12 cellular contexts compared by ENCODE assay signal in genomic region chr11:65136515-65137096, GRCh38. TPM values are rescaled to one million over a fixed set of nuclear protein-coding genes. Genes with fewer than 3 reads are reported as not detected.
A peak's percentile ranks its signal among the peaks of the same experiment; 100 is the strongest.
DNase-seq lines count a peak whose midpoint lies in the region; ATAC-seq, FAIRE-seq and TF ChIP-seq lines count a peak whose summit lies in the region.
"Had no signal": no experiment of that assay in that cellular context is flagged by ENCODE, and none has a peak within 500 bp of the region (broad histone marks: within the 10 kb centered on the region; RNA-seq: fewer than 3 reads in every experiment).

No MANE protein-coding gene starts in this region.

- no peaks in the 10 kb centered on the region for H3K9me3 ChIP-seq in CD4-positive, alpha-beta T cell (ENCODE audit: control insufficient read depth, low read length)
- no peaks in the 10 kb centered on the region for H3K9me3 ChIP-seq in Karpas-422 (ENCODE audit: low read length)
- no peaks in the 10 kb centered on the region for H3K9me3 ChIP-seq in K562 (replicated peaks; ENCODE audit: control insufficient read depth, insufficient read depth, low read depth, low read length)
- H3K9me3 ChIP-seq: breast epithelium had no signal

- H3K9ac ChIP-seq in Karpas-422 (ENCODE audit: low read length) (peak overlapping the region; percentile 99; the same call in 1 of the 2 replicates), K562 (ENCODE audit: insufficient read depth in 1 of 2, low read depth in 2 of 2, low read length in 2 of 2) (peak overlapping the region in 1 of 2 experiments; percentile 24; a peak in 1 of 4 replicates)

- H3K27ac ChIP-seq in CD4-positive, alpha-beta T cell (ENCODE audit: low read depth, low read length): no peak overlapping the region
- peak overlapping the region; percentile 16; the same call in 1 of the 2 replicates for H3K27ac ChIP-seq in Karpas-422 (ENCODE audit: low read length)
- no peak overlapping the region for H3K27ac ChIP-seq in K562 (ENCODE audit: extremely low read depth, low read depth, low read length)

- no peak overlapping the region for H2AFZ ChIP-seq in Karpas-422 (ENCODE audit: low read length)
- no peak overlapping the region for H2AFZ ChIP-seq in K562 (ENCODE audit: low read depth, low read length)

- peaks cover 5% of the 10 kb centered on the region for H3K36me3 ChIP-seq in Karpas-422 (ENCODE audit: insufficient read depth, low read length)
- H3K36me3 ChIP-seq in K562 (ENCODE audit: control insufficient read depth, insufficient read depth, low read length): peaks cover 15% of the 10 kb centered on the region

- DNase-seq in CD4-positive, alpha-beta T cell: no peak
- DNase-seq in Karpas-422 (peak; percentile 50), K562 (ENCODE audit: extremely low read depth in 1 of 4, low spot score in 3 of 4) (no peak), NCI-H82 (lab: John Stamatoyannopoulos, UW) (no peak), NCI-H146 (lab: John Stamatoyannopoulos, UW) (no peak), GDM1 (lab: John Stamatoyannopoulos, UW) (no peak)
- DNase-seq: Kasumi-1; NK-92 treated with Interleukin-12 subunit alpha and Interleukin-12 subunit beta, amount 100 ng/mL, for 24 hours; SHP77 had no signal

- peaks cover 4% of the 10 kb centered on the region for H3K9me1 ChIP-seq in K562 (ENCODE audit: control insufficient read depth, insufficient read depth, low read length)

- H3K4me2 ChIP-seq in Karpas-422 (ENCODE audit: low read depth, low read length, poor library complexity, severe bottlenecking) (peak overlapping the region; percentile 98), K562 (ENCODE audit: insufficient read depth, low read length) (no peak overlapping the region)

- peak overlapping the region; percentile 91; the same call in 1 of the 2 replicates for H3K4me3 ChIP-seq in Karpas-422 (ENCODE audit: low read length)
- no peak overlapping the region for H3K4me3 ChIP-seq in K562
- H3K4me3 ChIP-seq: breast epithelium had no signal

- in situ Hi-C loops in K562 (cut with MboI): no loop called here

- H3K9me2 ChIP-seq in Karpas-422 (replicated peaks; ENCODE audit: insufficient read depth, low read length): no peaks in the 10 kb centered on the region

- no peaks in the 10 kb centered on the region for H3K27me3 Mint-ChIP-seq in CD4-positive, alpha-beta T cell
- H3K27me3 Mint-ChIP-seq in nephron (ENCODE audit: low read depth): peaks cover 9% of the 10 kb centered on the region

- H3K27ac Mint-ChIP-seq in CD4-positive, alpha-beta T cell: peak overlapping the region; percentile 100
- H3K27ac Mint-ChIP-seq in nephron: peak overlapping the region; percentile 92 to 100 (median 100)

- no TSS peak for BruUV-seq in K562 (replicated peaks; lab: Mats Ljungman, UMichigan)

- TF ChIP-seq RAD21 in K562 (CRISPR knock-in tag; conservative IDR thresholded peaks at IDR 0.05 in 1 of 2, IDR thresholded peaks at IDR 0.05 in 1 of 2): no peak

- no peaks in the 10 kb centered on the region for H3K27me3 ChIP-seq in CD4-positive, alpha-beta T cell (ENCODE audit: control insufficient read depth, insufficient read depth, low read length)
- no peaks in the 10 kb centered on the region for H3K27me3 ChIP-seq in Karpas-422 (ENCODE audit: low read length)
- no peaks in the 10 kb centered on the region; a peak in 1 of 5 replicates for H3K27me3 ChIP-seq in K562 (ENCODE audit: control insufficient read depth in 2 of 2, insufficient read depth in 2 of 2, low read length in 2 of 2)
- H3K27me3 ChIP-seq: breast epithelium had no signal

- POLR2A ChIA-PET in CD4-positive, alpha-beta T cell (lab: Charles Lee): interaction anchor here (0.7 to 4.4 kb wide), 10 partner anchors 8 to 362 kb away, joined by 3 to 136 read pairs (median 6); partner anchors contain the start of genes EHD1, FAU, MALAT1 and MRPL49
- POLR2A ChIA-PET in K562 (lab: Yijun Ruan, JAX): interaction anchor here (0.6 to 8.4 kb wide), 9 partner anchors 10 to 477 kb away, joined by 3 to 182 read pairs (median 9); partner anchors contain the start of genes CAPN1, FAU, MRPL49 and SPDYC

- no peak for TF ChIP-seq EP300 in K562 (IDR thresholded peaks at IDR 0.05; ENCODE audit: low read length)

- intact Hi-C loops in CD4-positive, alpha-beta T cell (cut with DNase I, micrococcal nuclease): loop anchor here in 1 of 2 experiments (5.0 kb wide), 1 partner anchor 46 kb away; the partner anchor contains the start of gene CAPN1
- intact Hi-C loops in K562 (cut with micrococcal nuclease): no loop called here

- no peak for ATAC-seq in CD4-positive, alpha-beta T cell (ENCODE audit: poor library complexity)
- no peak for ATAC-seq in K562
- no peak for ATAC-seq in GM19395 (IDR thresholded peaks at IDR 0.05; ENCODE audit: unreplicated experiment)

- peaks cover 36% of the 10 kb centered on the region for H3K36me3 Mint-ChIP-seq in CD4-positive, alpha-beta T cell (ENCODE audit: low read depth)
- H3K36me3 Mint-ChIP-seq in nephron (ENCODE audit: low read depth): peaks cover 5% of the 10 kb centered on the region

- H3K4me1 Mint-ChIP-seq in CD4-positive, alpha-beta T cell (ENCODE audit: low read depth): peaks cover 41% of the 10 kb centered on the region
- H3K4me1 Mint-ChIP-seq in nephron: peaks cover 30% of the 10 kb centered on the region

- WGBS in K562 (ENCODE audit: insufficient coverage, low coverage, missing lambda C conversion rate): 84% methylated on average over 15 of the region's 15 CpGs

- peak overlapping the region; percentile 80 for H3K4me3 Mint-ChIP-seq in CD4-positive, alpha-beta T cell
- H3K4me3 Mint-ChIP-seq in nephron: peak overlapping the region; percentile 80 to 99 (median 85)

- CTCF ChIA-PET in CD4-positive, alpha-beta T cell (lab: Charles Lee): interaction anchor here (0.6 to 2.3 kb wide), 4 partner anchors 15 to 26 kb away, joined by 3 to 11 read pairs (median 4); partner anchors contain the start of genes FAU, MRPL49 and ZNHIT2
- CTCF ChIA-PET in K562 (lab: Yijun Ruan, JAX; ENCODE audit: low intra/inter-chr PET ratio): no interaction called here

- H3K4me1 ChIP-seq in Karpas-422 (ENCODE audit: low read length): peaks cover 44% of the 10 kb centered on the region
- H3K4me1 ChIP-seq in K562 (replicated peaks in 1 of 2; ENCODE audit: control insufficient read depth in 2 of 2, insufficient read depth in 2 of 2, low read length in 2 of 2): peaks cover 21 to 43% of the 10 kb centered on the region in 2 experiments; a peak in 4 of 5 replicates

- peak; percentile 29 for FAIRE-seq in K562 (lab: Jason Lieb, UNC)

- no peaks in the 10 kb centered on the region for H3K9me3 Mint-ChIP-seq in CD4-positive, alpha-beta T cell
- no peaks in the 10 kb centered on the region for H3K9me3 Mint-ChIP-seq in nephron

- no peak for TF ChIP-seq CTCF in CD4-positive, alpha-beta T cell (IDR thresholded peaks at IDR 0.05)
- TF ChIP-seq CTCF in K562 (IDR thresholded peaks at IDR 0.05 in 2 of 3, conservative IDR thresholded peaks at IDR 0.05 in 1 of 3; ENCODE audit: insufficient read depth in 2 of 3, low read depth in 1 of 3, low read length in 3 of 3) (no peak), nephron (IDR thresholded peaks at IDR 0.05; ENCODE audit: unreplicated experiment in 3 of 3) (no peak)

- H3K79me2 ChIP-seq in Karpas-422 (ENCODE audit: low read length) (peaks cover 20% of the 10 kb centered on the region), K562 (ENCODE audit: control insufficient read depth, insufficient read depth, low read length) (peaks cover 34% of the 10 kb centered on the region)

- no peak for TF ChIP-seq POLR2A in K562 (conservative IDR thresholded peaks at IDR 0.05)

- peaks cover 10% of the 10 kb centered on the region; the same call in 1 of the 2 replicates for H4K20me1 ChIP-seq in Karpas-422 (ENCODE audit: insufficient read depth, low read depth, low read length)
- peaks cover 7% of the 10 kb centered on the region; the same call in 1 of the 2 replicates for H4K20me1 ChIP-seq in K562 (replicated peaks; ENCODE audit: control insufficient read depth, insufficient read depth, low read length)

RNA-seq across cellular contexts. Expression of gene SYVN1, which starts 2.3 kb away (rescaled TPM):
- 10 to 100 TPM; 89.1 to 96.8 TPM for total RNA-seq in CD4-positive, alpha-beta T cell
- total RNA-seq in Karpas-422 (2014; rRNA removed; shearing (Covaris generic); ENCODE audit: low replicate concordance): 73.6 and 118 TPM in 2 replicates
- total RNA-seq in K562 (2011; cell fraction: chromatin; rRNA removed; ENCODE audit: low replicate concordance): 160 and 411 TPM in 2 replicates
- 212 and 239 TPM in 2 replicates for total RNA-seq in K562 (2011; cell fraction: nucleolus; rRNA removed)
- total RNA-seq in K562 (2011; cell fraction: nucleoplasm; rRNA removed): 199 and 204 TPM in 2 replicates
- 9.9 and 10.7 TPM in 2 replicates for total RNA-seq in K562 (2014; rRNA removed)
- 7.3 and 9.8 TPM in 2 replicates for total RNA-seq in K562 (2014; rRNA removed; fragmentation: Illumina TruSeq; extraction: Trizol)
- 8.0 and 8.7 TPM in 2 replicates for total RNA-seq in K562 (2015; rRNA removed; fragmentation: Illumina TruSeq; extraction: Trizol)
- total RNA-seq in K562 (2021): 42.7 and 47.4 TPM in 2 replicates
- 13.1 and 36.5 TPM in 2 replicates for polyA plus RNA-seq in K562 (2011; rRNA removed)
- polyA plus RNA-seq in K562 (2011; cell fraction: cytosol; rRNA removed): 20.0 and 43.0 TPM in 2 replicates
- polyA plus RNA-seq in K562 (2011; cell fraction: nucleus; rRNA removed): 131 and 155 TPM in 2 replicates
- polyA plus RNA-seq in K562 (2012): 34.0 and 57.6 TPM in 2 replicates
- polyA plus RNA-seq in K562 (2014; fragmentation: Illumina TruSeq; extraction: Trizol): 38.5 and 40.1 TPM in 2 replicates
- polyA plus RNA-seq in K562 (2014; fragmentation: Nextera tagmentation; extraction: Ambion mirVana): under 1 TPM; 0.41 to 0.63 TPM
- polyA plus RNA-seq in K562 (2014; rRNA removed): 19.1 and 19.3 TPM in 2 replicates
- polyA minus RNA-seq in K562 (2011; rRNA and poly(A)+ RNA removed): 62.5 and 65.5 TPM in 2 replicates
- polyA minus RNA-seq in K562 (2011; cell fraction: cytosol; rRNA and poly(A)+ RNA removed): 37.2 and 49.5 TPM in 2 replicates
- 49.5 and 75.9 TPM in 2 replicates for polyA minus RNA-seq in K562 (2011; cell fraction: nucleus; rRNA and poly(A)+ RNA removed)

RNA-seq across cellular contexts. Expression of gene MRPL49, which starts 14.5 kb away (rescaled TPM):
- total RNA-seq in CD4-positive, alpha-beta T cell: 10 to 100 TPM; 53.0 to 53.3 TPM
- total RNA-seq in Karpas-422 (2014; rRNA removed; shearing (Covaris generic); ENCODE audit: low replicate concordance): 44.5 and 65.8 TPM in 2 replicates
- 22.2 and 52.3 TPM in 2 replicates for total RNA-seq in K562 (2011; cell fraction: chromatin; rRNA removed; ENCODE audit: low replicate concordance)
- 45.3 and 47.5 TPM in 2 replicates for total RNA-seq in K562 (2011; cell fraction: nucleolus; rRNA removed)
- 43.8 and 56.6 TPM in 2 replicates for total RNA-seq in K562 (2011; cell fraction: nucleoplasm; rRNA removed)
- total RNA-seq in K562 (2014; rRNA removed) (129 and 180 TPM in 2 replicates), K562 (2014; rRNA removed; fragmentation: Illumina TruSeq; extraction: Trizol) (65.5 and 74.3 TPM in 2 replicates), K562 (2015; rRNA removed; fragmentation: Illumina TruSeq; extraction: Trizol) (78.2 and 83.1 TPM in 2 replicates), K562 (2021) (86.8 and 88.5 TPM in 2 replicates)
- polyA plus RNA-seq in K562 (2011; rRNA removed) (96.1 and 97.2 TPM in 2 replicates), K562 (2014; fragmentation: Illumina TruSeq; extraction: Trizol) (123 and 127 TPM in 2 replicates), K562 (2014; fragmentation: Nextera tagmentation; extraction: Ambion mirVana) (100 to 1,000 TPM in 1 of 2 experiments, 10 to 100 TPM in 1; 76.2 to 132 TPM), K562 (2014; rRNA removed) (91.2 and 112 TPM in 2 replicates)
- 145 and 172 TPM in 2 replicates for polyA plus RNA-seq in K562 (2011; cell fraction: cytosol; rRNA removed)
- 33.4 and 33.6 TPM in 2 replicates for polyA plus RNA-seq in K562 (2011; cell fraction: nucleus; rRNA removed)
- polyA plus RNA-seq in K562 (2012): 67.5 and 83.2 TPM in 2 replicates
- polyA minus RNA-seq in K562 (2011; rRNA and poly(A)+ RNA removed): 44.7 and 62.6 TPM in 2 replicates
- polyA minus RNA-seq in K562 (2011; cell fraction: cytosol; rRNA and poly(A)+ RNA removed): 33.6 and 45.3 TPM in 2 replicates
- polyA minus RNA-seq in K562 (2011; cell fraction: nucleus; rRNA and poly(A)+ RNA removed): 14.1 and 19.7 TPM in 2 replicates

RNA-seq across cellular contexts. Expression of gene FAU, which starts 14.7 kb away (rescaled TPM):
- 1,000 to 10,000 TPM; 1,937 to 1,976 TPM for total RNA-seq in CD4-positive, alpha-beta T cell
- 662 and 1,340 TPM in 2 replicates for total RNA-seq in Karpas-422 (2014; rRNA removed; shearing (Covaris generic); ENCODE audit: low replicate concordance)
- total RNA-seq in K562 (2011; cell fraction: chromatin; rRNA removed; ENCODE audit: low replicate concordance): 85.1 and 161 TPM in 2 replicates
- total RNA-seq in K562 (2011; cell fraction: nucleolus; rRNA removed): 307 and 365 TPM in 2 replicates
- 257 and 358 TPM in 2 replicates for total RNA-seq in K562 (2011; cell fraction: nucleoplasm; rRNA removed)
- 1,447 and 1,737 TPM in 2 replicates for total RNA-seq in K562 (2014; rRNA removed)
- 702 and 715 TPM in 2 replicates for total RNA-seq in K562 (2014; rRNA removed; fragmentation: Illumina TruSeq; extraction: Trizol)
- total RNA-seq in K562 (2015; rRNA removed; fragmentation: Illumina TruSeq; extraction: Trizol): 990 and 995 TPM in 2 replicates
- total RNA-seq in K562 (2021): 1,380 and 1,521 TPM in 2 replicates
- 562 and 568 TPM in 2 replicates for polyA plus RNA-seq in K562 (2011; rRNA removed)
- 741 and 1,178 TPM in 2 replicates for polyA plus RNA-seq in K562 (2011; cell fraction: cytosol; rRNA removed)
- polyA plus RNA-seq in K562 (2011; cell fraction: nucleus; rRNA removed): 380 and 503 TPM in 2 replicates
- polyA plus RNA-seq in K562 (2012): 1,837 and 2,123 TPM in 2 replicates
- polyA plus RNA-seq in K562 (2014; fragmentation: Illumina TruSeq; extraction: Trizol): 942 and 1,036 TPM in 2 replicates
- 100 to 1,000 TPM; 433 to 575 TPM for polyA plus RNA-seq in K562 (2014; fragmentation: Nextera tagmentation; extraction: Ambion mirVana)
- polyA plus RNA-seq in K562 (2014; rRNA removed): 1,498 and 1,827 TPM in 2 replicates
- 236 and 263 TPM in 2 replicates for polyA minus RNA-seq in K562 (2011; rRNA and poly(A)+ RNA removed)
- 352 and 386 TPM in 2 replicates for polyA minus RNA-seq in K562 (2011; cell fraction: cytosol; rRNA and poly(A)+ RNA removed)
- polyA minus RNA-seq in K562 (2011; cell fraction: nucleus; rRNA and poly(A)+ RNA removed): 98.0 and 181 TPM in 2 replicates

RNA-seq across cellular contexts. Expression of gene ZNHIT2, which starts 19.1 kb away (rescaled TPM):
- total RNA-seq in CD4-positive, alpha-beta T cell: 1 to 10 TPM; 9.0 to 9.5 TPM
- total RNA-seq in Karpas-422 (2014; rRNA removed; shearing (Covaris generic); ENCODE audit: low replicate concordance): 11.3 and 18.0 TPM in 2 replicates
- total RNA-seq in K562 (2011; cell fraction: chromatin; rRNA removed; ENCODE audit: low replicate concordance): 0.99 and 8.1 TPM in 2 replicates
- 15.7 and 18.9 TPM in 2 replicates for total RNA-seq in K562 (2011; cell fraction: nucleolus; rRNA removed)
- 4.7 and 5.3 TPM in 2 replicates for total RNA-seq in K562 (2011; cell fraction: nucleoplasm; rRNA removed)
- total RNA-seq in K562 (2014; rRNA removed): 39.0 and 49.0 TPM in 2 replicates
- total RNA-seq in K562 (2014; rRNA removed; fragmentation: Illumina TruSeq; extraction: Trizol): 0.35 and 0.76 TPM in 2 replicates
- total RNA-seq in K562 (2015; rRNA removed; fragmentation: Illumina TruSeq; extraction: Trizol): 7.0 and 8.6 TPM in 2 replicates
- total RNA-seq in K562 (2021): 27.2 and 29.6 TPM in 2 replicates
- 2.5 and 3.7 TPM in 2 replicates for polyA plus RNA-seq in K562 (2011; rRNA removed)
- 5.0 and 29.5 TPM in 2 replicates for polyA plus RNA-seq in K562 (2011; cell fraction: cytosol; rRNA removed)
- polyA plus RNA-seq in K562 (2011; cell fraction: nucleus; rRNA removed): 4.7 and 9.8 TPM in 2 replicates
- 14.0 and 16.6 TPM in 2 replicates for polyA plus RNA-seq in K562 (2012)
- polyA plus RNA-seq in K562 (2014; fragmentation: Illumina TruSeq; extraction: Trizol): 0.59 and 2.9 TPM in 2 replicates
- polyA plus RNA-seq in K562 (2014; fragmentation: Nextera tagmentation; extraction: Ambion mirVana): under 1 TPM; 0.08 to 0.20 TPM
- polyA plus RNA-seq in K562 (2014; rRNA removed): 23.4 and 24.3 TPM in 2 replicates
- polyA minus RNA-seq in K562 (2011; rRNA and poly(A)+ RNA removed): 0.84 and 1.1 TPM in 2 replicates
- polyA minus RNA-seq in K562 (2011; cell fraction: cytosol; rRNA and poly(A)+ RNA removed): 9.6 and 11.8 TPM in 2 replicates
- 15.5 and 18.7 TPM in 2 replicates for polyA minus RNA-seq in K562 (2011; cell fraction: nucleus; rRNA and poly(A)+ RNA removed)

RNA-seq across cellular contexts. Expression of gene TM7SF2, which starts 24.9 kb away (rescaled TPM):
- 10 to 100 TPM; 20.0 to 20.4 TPM for total RNA-seq in CD4-positive, alpha-beta T cell
- total RNA-seq in Karpas-422 (2014; rRNA removed; shearing (Covaris generic); ENCODE audit: low replicate concordance): 160 and 161 TPM in 2 replicates
- 31.4 and 105 TPM in 2 replicates for total RNA-seq in K562 (2011; cell fraction: chromatin; rRNA removed; ENCODE audit: low replicate concordance)
- 91.9 and 106 TPM in 2 replicates for total RNA-seq in K562 (2011; cell fraction: nucleolus; rRNA removed)
- 59.6 and 61.8 TPM in 2 replicates for total RNA-seq in K562 (2011; cell fraction: nucleoplasm; rRNA removed)
- 18.6 and 20.6 TPM in 2 replicates for total RNA-seq in K562 (2014; rRNA removed)
- total RNA-seq in K562 (2014; rRNA removed; fragmentation: Illumina TruSeq; extraction: Trizol): 3.2 and 3.7 TPM in 2 replicates
- total RNA-seq in K562 (2015; rRNA removed; fragmentation: Illumina TruSeq; extraction: Trizol): 7.0 and 7.9 TPM in 2 replicates
- 21.4 and 21.8 TPM in 2 replicates for total RNA-seq in K562 (2021)
- 14.6 and 35.3 TPM in 2 replicates for polyA plus RNA-seq in K562 (2011; rRNA removed)
- 34.6 and 38.1 TPM in 2 replicates for polyA plus RNA-seq in K562 (2011; cell fraction: cytosol; rRNA removed)
- 109 and 130 TPM in 2 replicates for polyA plus RNA-seq in K562 (2011; cell fraction: nucleus; rRNA removed)
- polyA plus RNA-seq in K562 (2012): 18.6 and 23.4 TPM in 2 replicates
- 14.3 and 18.6 TPM in 2 replicates for polyA plus RNA-seq in K562 (2014; fragmentation: Illumina TruSeq; extraction: Trizol)
- polyA plus RNA-seq in K562 (2014; fragmentation: Nextera tagmentation; extraction: Ambion mirVana): 1 to 10 TPM; 1.2 to 1.4 TPM
- polyA plus RNA-seq in K562 (2014; rRNA removed): 20.4 and 22.0 TPM in 2 replicates
- 10.6 and 12.1 TPM in 2 replicates for polyA minus RNA-seq in K562 (2011; rRNA and poly(A)+ RNA removed)
- 9.4 and 15.1 TPM in 2 replicates for polyA minus RNA-seq in K562 (2011; cell fraction: cytosol; rRNA and poly(A)+ RNA removed)
- polyA minus RNA-seq in K562 (2011; cell fraction: nucleus; rRNA and poly(A)+ RNA removed): 27.9 and 40.7 TPM in 2 replicates
